1 cellular context compared by ENCODE assay signal in the genomic region with DNA sequence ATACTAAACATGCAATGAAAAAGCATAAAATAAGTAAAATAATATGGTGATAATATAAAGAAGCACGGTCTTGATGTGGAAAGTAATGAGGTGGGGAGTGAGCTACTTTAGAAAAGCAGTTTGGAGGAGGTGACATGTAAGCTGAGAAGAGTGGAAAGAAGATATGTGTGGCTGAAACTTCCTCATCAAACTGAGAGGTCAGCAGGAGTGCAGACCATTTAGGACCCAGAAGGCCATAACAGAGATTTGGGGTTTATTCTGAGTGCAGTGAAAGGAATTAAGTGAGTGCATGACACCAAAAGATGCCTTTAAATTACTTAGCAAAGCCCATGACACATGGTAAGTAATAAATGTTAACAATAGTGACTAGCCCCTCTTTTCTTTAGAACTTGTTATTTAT.
TF ChIP-seq lines count a peak whose summit lies in the region.

No MANE protein-coding gene starts in this region.

TF ChIP-seq in GM12878, 131 proteins besides CTCF, POLR2A, EP300 and RAD21 (continued from another document):
- TF ChIP-seq, protein P1, sequence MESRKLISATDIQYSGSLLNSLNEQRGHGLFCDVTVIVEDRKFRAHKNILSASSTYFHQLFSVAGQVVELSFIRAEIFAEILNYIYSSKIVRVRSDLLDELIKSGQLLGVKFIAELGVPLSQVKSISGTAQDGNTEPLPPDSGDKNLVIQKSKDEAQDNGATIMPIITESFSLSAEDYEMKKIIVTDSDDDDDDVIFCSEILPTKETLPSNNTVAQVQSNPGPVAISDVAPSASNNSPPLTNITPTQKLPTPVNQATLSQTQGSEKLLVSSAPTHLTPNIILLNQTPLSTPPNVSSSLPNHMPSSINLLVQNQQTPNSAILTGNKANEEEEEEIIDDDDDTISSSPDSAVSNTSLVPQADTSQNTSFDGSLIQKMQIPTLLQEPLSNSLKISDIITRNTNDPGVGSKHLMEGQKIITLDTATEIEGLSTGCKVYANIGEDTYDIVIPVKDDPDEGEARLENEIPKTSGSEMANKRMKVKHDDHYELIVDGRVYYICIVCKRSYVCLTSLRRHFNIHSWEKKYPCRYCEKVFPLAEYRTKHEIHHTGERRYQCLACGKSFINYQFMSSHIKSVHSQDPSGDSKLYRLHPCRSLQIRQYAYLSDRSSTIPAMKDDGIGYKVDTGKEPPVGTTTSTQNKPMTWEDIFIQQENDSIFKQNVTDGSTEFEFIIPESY (IDR thresholded peaks at IDR 0.05) = no peak
- TF ChIP-seq, protein P2, sequence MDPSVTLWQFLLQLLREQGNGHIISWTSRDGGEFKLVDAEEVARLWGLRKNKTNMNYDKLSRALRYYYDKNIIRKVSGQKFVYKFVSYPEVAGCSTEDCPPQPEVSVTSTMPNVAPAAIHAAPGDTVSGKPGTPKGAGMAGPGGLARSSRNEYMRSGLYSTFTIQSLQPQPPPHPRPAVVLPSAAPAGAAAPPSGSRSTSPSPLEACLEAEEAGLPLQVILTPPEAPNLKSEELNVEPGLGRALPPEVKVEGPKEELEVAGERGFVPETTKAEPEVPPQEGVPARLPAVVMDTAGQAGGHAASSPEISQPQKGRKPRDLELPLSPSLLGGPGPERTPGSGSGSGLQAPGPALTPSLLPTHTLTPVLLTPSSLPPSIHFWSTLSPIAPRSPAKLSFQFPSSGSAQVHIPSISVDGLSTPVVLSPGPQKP (IDR thresholded peaks at IDR 0.05; ENCODE audit: low read depth, low read length) = no peak
- TF ChIP-seq CREB1 (IDR thresholded peaks at IDR 0.05; ENCODE audit: low read depth) = no peak
- no peak for TF ChIP-seq POU2F2 (IDR thresholded peaks at IDR 0.05; ENCODE audit: borderline replicate concordance, low read depth, low read length)
- no peak for TF ChIP-seq NR2C2 (IDR thresholded peaks at IDR 0.05; ENCODE audit: borderline replicate concordance, control insufficient read depth, insufficient read length, low read depth)
- TF ChIP-seq, protein P3, sequence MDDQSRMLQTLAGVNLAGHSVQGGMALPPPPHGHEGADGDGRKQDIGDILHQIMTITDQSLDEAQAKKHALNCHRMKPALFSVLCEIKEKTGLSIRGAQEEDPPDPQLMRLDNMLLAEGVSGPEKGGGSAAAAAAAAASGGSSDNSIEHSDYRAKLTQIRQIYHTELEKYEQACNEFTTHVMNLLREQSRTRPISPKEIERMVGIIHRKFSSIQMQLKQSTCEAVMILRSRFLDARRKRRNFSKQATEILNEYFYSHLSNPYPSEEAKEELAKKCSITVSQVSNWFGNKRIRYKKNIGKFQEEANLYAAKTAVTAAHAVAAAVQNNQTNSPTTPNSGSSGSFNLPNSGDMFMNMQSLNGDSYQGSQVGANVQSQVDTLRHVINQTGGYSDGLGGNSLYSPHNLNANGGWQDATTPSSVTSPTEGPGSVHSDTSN (IDR thresholded peaks at IDR 0.05; ENCODE audit: insufficient replicate concordance, low read depth, low read length) = no peak
- TF ChIP-seq CBFB (IDR thresholded peaks at IDR 0.05; ENCODE audit: low read depth) = no peak
